Comparison of ENCODE assay signal across 4 cellular contexts in the genomic region with DNA sequence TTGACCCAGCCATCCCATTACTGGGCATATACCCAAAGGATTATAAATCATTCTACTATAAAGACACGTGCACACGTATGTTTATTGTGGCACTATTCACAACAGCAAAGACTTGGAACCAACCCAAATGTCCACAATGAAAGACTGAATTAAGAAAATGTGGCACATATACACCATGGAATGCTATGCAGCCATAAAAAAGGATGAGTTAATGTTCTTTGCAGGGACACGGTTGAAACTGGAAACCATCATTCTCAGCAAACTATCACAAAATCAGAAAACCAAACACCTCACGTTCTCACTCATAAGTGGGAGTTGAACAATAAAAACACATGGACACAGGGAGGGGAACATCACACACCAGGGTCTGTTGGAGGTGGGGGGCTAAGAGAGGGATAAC. TPM values are rescaled to one million over a fixed set of nuclear protein-coding genes. Genes with fewer than 3 reads are reported as not detected.
"Had no signal": no experiment of that assay in that cellular context is flagged by ENCODE, and none has a peak within 500 bp of the region (broad histone marks: within the 10 kb centered on the region; RNA-seq: fewer than 3 reads in every experiment).

No MANE protein-coding gene starts in this region.

RNA-seq across cellular contexts. Expression of gene ADGRF1, which starts 47.3 kb away (rescaled TPM):
- total RNA-seq: HepG2, HT1080, IMR-90 had no signal
- polyA plus RNA-seq: HepG2, IgD-negative memory B cell, IMR-90 had no signal
